ENCODE assay signal across 1 cellular context in genomic region chr4:6627832-6628231, GRCh38.
TF ChIP-seq lines count a peak whose summit lies in the region.

No MANE protein-coding gene starts in this region.

TF ChIP-seq in K562, 482 proteins besides CTCF, POLR2A, EP300 and RAD21 (continued from another document):
- 0 out of 2 replicates have a peak, but pooled peaks have one; percentile 12 for TF ChIP-seq CBFA2T3 (IDR thresholded peaks at IDR 0.05)
